ENCODE assay signal across 8 cellular contexts in the genomic region with DNA sequence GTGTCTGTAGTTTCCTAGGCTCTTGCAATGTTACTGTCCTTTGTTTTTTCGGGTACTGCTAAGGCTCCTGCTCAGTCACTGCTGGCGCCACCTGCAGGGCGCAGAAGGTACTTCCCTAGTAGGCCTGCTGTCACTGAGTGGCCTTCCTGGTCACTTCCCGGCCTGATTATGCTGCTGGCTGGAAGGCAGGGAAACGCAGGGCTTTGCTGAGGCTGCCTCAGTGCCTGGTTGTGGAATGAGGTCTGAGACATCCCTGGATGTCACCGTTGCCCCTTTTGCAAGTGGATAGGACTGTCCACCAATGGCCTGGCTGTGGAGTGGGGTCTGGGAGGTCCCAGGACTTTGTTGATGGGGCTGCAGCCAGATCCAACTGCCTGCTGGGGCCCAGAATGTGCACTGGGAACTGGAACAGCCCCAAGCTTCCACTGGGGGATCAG. TPM values are rescaled to one million over a fixed set of nuclear protein-coding genes. Genes with fewer than 3 reads are reported as not detected.
DNase-seq lines count a peak whose midpoint lies in the region; ATAC-seq lines count a peak whose summit lies in the region.

No MANE protein-coding gene starts in this region.

- H3K4me3 Mint-ChIP-seq in activated naive CD8-positive, alpha-beta T cell treated with anti-CD3 and anti-CD28 coated beads for 36 hours, result no peak overlapping the region

- no peaks in the 10 kb centered on the region for H3K27me3 ChIP-seq in SJSA1 (replicated peaks)

- no peaks in the 10 kb centered on the region for H3K9me3 Mint-ChIP-seq in activated naive CD8-positive, alpha-beta T cell treated with anti-CD3 and anti-CD28 coated beads for 36 hours

- H3K27ac ChIP-seq in SJSA1, result no peak overlapping the region

- no peaks in the 10 kb centered on the region for H3K9me3 ChIP-seq in SJSA1 (replicated peaks)

- H3K4me3 ChIP-seq in SJSA1, result no peak overlapping the region

- DNase-seq in GM04504 (ENCODE audit: low read depth), result peak; percentile 35
- peak; percentile 86 for DNase-seq in HT-29 (ENCODE audit: low spot score)
- DNase-seq in SJSA1 (ENCODE audit: low read depth in 1 of 2, low spot score in 2 of 2), result peak; percentile 62 to 75
- peak; percentile 57 for DNase-seq in activated naive CD8-positive, alpha-beta T cell treated with anti-CD3 and anti-CD28 coated beads for 36 hours
- DNase-seq in hepatic stellate cell (ENCODE audit: low spot score), result peak; percentile 67
- DNase-seq in stimulated activated CD4-positive, alpha-beta T cell treated with anti-CD3 and anti-CD28 coated beads, Interleukin-4, amount 100 ng/mL, for 24 hours, result peak; percentile 56
- no peak for DNase-seq in NCI-H2107 (lab: John Stamatoyannopoulos, UW)

- H3K27me3 Mint-ChIP-seq in activated naive CD8-positive, alpha-beta T cell treated with anti-CD3 and anti-CD28 coated beads for 36 hours, result peaks cover 4% of the 10 kb centered on the region

- no peaks in the 10 kb centered on the region for H3K36me3 Mint-ChIP-seq in activated naive CD8-positive, alpha-beta T cell treated with anti-CD3 and anti-CD28 coated beads for 36 hours

- no peak overlapping the region for H3K27ac Mint-ChIP-seq in activated naive CD8-positive, alpha-beta T cell treated with anti-CD3 and anti-CD28 coated beads for 36 hours

- no peaks in the 10 kb centered on the region for H3K4me1 Mint-ChIP-seq in activated naive CD8-positive, alpha-beta T cell treated with anti-CD3 and anti-CD28 coated beads for 36 hours

- peak; percentile 95 for ATAC-seq in GM21528 (IDR thresholded peaks at IDR 0.05; ENCODE audit: low FRiP score, unreplicated experiment)

- H3K36me3 ChIP-seq in SJSA1, result no peaks in the 10 kb centered on the region

- 0 out of 2 replicates have a peak, but pooled peaks cover 4% of the 10 kb centered on the region for H3K4me1 ChIP-seq in SJSA1 (replicated peaks)

RNA-seq across cellular contexts. Expression of a gene that starts 13.1 kb away (rescaled TPM):
- total RNA-seq in HT-29 (2014; rRNA removed; shearing (Covaris generic)), result not detected in 2 replicates
- 0.16 TPM in 2 replicates for total RNA-seq in SJSA1 (2014; rRNA removed; shearing (Covaris generic))
- not detected for total RNA-seq in activated naive CD8-positive, alpha-beta T cell treated with anti-CD3 and anti-CD28 coated beads for 36 hours
